Comparison of ENCODE assay signal across 1 cellular context in the genomic region with DNA sequence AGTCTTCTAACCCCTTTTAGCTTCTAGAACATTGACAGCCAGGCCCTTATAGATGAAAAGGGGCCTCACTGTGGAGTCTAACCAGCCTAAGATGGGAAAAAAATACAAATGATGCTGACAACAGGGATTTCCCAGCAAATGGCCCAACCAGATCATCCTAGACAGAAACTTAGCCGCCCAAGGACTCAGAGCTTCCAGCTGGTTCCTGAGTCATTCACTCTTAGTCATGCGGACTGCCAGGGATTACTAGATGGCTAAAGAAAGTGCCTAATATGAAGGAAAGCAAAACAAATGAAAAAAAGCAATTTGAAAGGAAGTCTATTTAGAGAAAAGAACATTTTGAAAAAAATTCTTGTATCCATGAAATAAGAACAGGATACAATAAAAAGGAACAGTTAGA.
TF ChIP-seq lines count a peak whose summit lies in the region.

No MANE protein-coding gene starts in this region.

TF ChIP-seq in SK-N-SH, 30 proteins besides CTCF, POLR2A, EP300 and RAD21 (continued from another document):
- TF ChIP-seq, protein P1, sequence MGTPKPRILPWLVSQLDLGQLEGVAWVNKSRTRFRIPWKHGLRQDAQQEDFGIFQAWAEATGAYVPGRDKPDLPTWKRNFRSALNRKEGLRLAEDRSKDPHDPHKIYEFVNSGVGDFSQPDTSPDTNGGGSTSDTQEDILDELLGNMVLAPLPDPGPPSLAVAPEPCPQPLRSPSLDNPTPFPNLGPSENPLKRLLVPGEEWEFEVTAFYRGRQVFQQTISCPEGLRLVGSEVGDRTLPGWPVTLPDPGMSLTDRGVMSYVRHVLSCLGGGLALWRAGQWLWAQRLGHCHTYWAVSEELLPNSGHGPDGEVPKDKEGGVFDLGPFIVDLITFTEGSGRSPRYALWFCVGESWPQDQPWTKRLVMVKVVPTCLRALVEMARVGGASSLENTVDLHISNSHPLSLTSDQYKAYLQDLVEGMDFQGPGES (IDR thresholded peaks at IDR 0.05; ENCODE audit: low read depth, low read length), result no peak
- TF ChIP-seq TCF12 (IDR thresholded peaks at IDR 0.05), result peak; percentile 49; the same call in 1 of the 2 replicates
- TF ChIP-seq, protein P2, sequence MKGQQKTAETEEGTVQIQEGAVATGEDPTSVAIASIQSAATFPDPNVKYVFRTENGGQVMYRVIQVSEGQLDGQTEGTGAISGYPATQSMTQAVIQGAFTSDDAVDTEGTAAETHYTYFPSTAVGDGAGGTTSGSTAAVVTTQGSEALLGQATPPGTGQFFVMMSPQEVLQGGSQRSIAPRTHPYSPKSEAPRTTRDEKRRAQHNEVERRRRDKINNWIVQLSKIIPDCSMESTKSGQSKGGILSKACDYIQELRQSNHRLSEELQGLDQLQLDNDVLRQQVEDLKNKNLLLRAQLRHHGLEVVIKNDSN (IDR thresholded peaks at IDR 0.05; ENCODE audit: borderline replicate concordance, low read depth), result no peak
